Comparison of ENCODE assay signal across 10 cellular contexts in genomic region chr11:73985661-73986060, GRCh38. TPM values are rescaled to one million over a fixed set of nuclear protein-coding genes. Genes with fewer than 3 reads are reported as not detected.
A peak's percentile ranks its signal among the peaks of the same experiment; 100 is the strongest.
DNase-seq lines count a peak whose midpoint lies in the region; ATAC-seq and TF ChIP-seq lines count a peak whose summit lies in the region.
"Not testable (repeated sequence)": the region's sequence is repeated elsewhere in the genome, so short reads cannot be mapped to it uniquely, and the experiment has no call there.
"Had no signal": no experiment of that assay in that cellular context is flagged by ENCODE, and none has a peak within 500 bp of the region (broad histone marks: within the 10 kb centered on the region; RNA-seq: fewer than 3 reads in every experiment).

No MANE protein-coding gene starts in this region.

- H3K4me1 Mint-ChIP-seq in CD14-positive monocyte: peaks cover 29% of the 10 kb centered on the region
- peaks cover 20% of the 10 kb centered on the region for H3K4me1 Mint-ChIP-seq in activated CD4-positive, alpha-beta T cell treated with anti-CD3 and anti-CD28 coated beads, Interleukin-2, amount 10 ng/mL, durations not matched to agents 7 days and 5 days

- not testable (repeated sequence) for H3K4me3 Mint-ChIP-seq in CD14-positive monocyte; activated CD4-positive, alpha-beta T cell treated with anti-CD3 and anti-CD28 coated beads, Interleukin-2, amount 10 ng/mL, durations not matched to agents 7 days and 5 days

- peak; percentile 12 for DNase-seq in CD14-positive monocyte (ENCODE audit: low spot score)
- not testable (repeated sequence) for DNase-seq in activated CD4-positive, alpha-beta T cell treated with anti-CD3 and anti-CD28 coated beads, Interleukin-2, amount 10 ng/mL, durations not matched to agents 7 days and 5 days; activated naive CD4-positive, alpha-beta T cell treated with anti-CD3 and anti-CD28 coated beads, Interleukin-2, amount 50 U/mL, for 72 hours (ENCODE audit: low spot score in 2 of 2)
- DNase-seq in activated T-cell treated with anti-CD3 and anti-CD28 coated beads, Interleukin-2, amount 50 U/mL, for 48 hours: peak; percentile 16 to 18
- DNase-seq in cardiac septum (ENCODE audit: low spot score): peak; percentile 5
- DNase-seq in stimulated activated CD8-positive, alpha-beta memory T cell treated with anti-CD3 and anti-CD28 coated beads, Interleukin-4, amount 100 ng/mL, for 48 hours: peak; percentile 18

- H3K4me3 ChIP-seq in OCI-LY1 (ENCODE audit: low read depth, low read length, poor library complexity, severe bottlenecking): not testable (repeated sequence)

- ATAC-seq in activated naive CD4-positive, alpha-beta T cell treated with anti-CD3 and anti-CD28 coated beads, Interleukin-2, amount 50 U/mL, for 72 hours: not testable (repeated sequence)

- H3K27ac Mint-ChIP-seq in CD14-positive monocyte: not testable (repeated sequence)
- H3K27ac Mint-ChIP-seq in activated CD4-positive, alpha-beta T cell treated with anti-CD3 and anti-CD28 coated beads, Interleukin-2, amount 10 ng/mL, durations not matched to agents 7 days and 5 days: peak overlapping the region; percentile 62
- peak overlapping the region; percentile 88 to 100 for H3K27ac Mint-ChIP-seq in activated naive CD4-positive, alpha-beta T cell treated with anti-CD3 and anti-CD28 coated beads, Interleukin-2, amount 50 U/mL, for 72 hours

- not testable (repeated sequence) for H3K9me2 ChIP-seq in OCI-LY1 (ENCODE audit: low read depth, low read length)

- not testable (repeated sequence) for H3K9me3 Mint-ChIP-seq in CD14-positive monocyte; activated CD4-positive, alpha-beta T cell treated with anti-CD3 and anti-CD28 coated beads, Interleukin-2, amount 10 ng/mL, durations not matched to agents 7 days and 5 days; activated naive CD4-positive, alpha-beta T cell treated with anti-CD3 and anti-CD28 coated beads, Interleukin-2, amount 50 U/mL, for 72 hours

- not testable (repeated sequence) for H3K9me3 ChIP-seq in OCI-LY1 (ENCODE audit: low read length)

- not testable (repeated sequence) for H3K27me3 Mint-ChIP-seq in CD14-positive monocyte (ENCODE audit: low read depth in 3 of 3); activated CD4-positive, alpha-beta T cell treated with anti-CD3 and anti-CD28 coated beads, Interleukin-2, amount 10 ng/mL, durations not matched to agents 7 days and 5 days

- not testable (repeated sequence) for TF ChIP-seq CTCF in CD14-positive monocyte (IDR thresholded peaks at IDR 0.05); OCI-LY1 (IDR thresholded peaks at IDR 0.05; ENCODE audit: low read length)

- POLR2A ChIA-PET in activated CD4-positive, alpha-beta T cell treated with anti-CD3 and anti-CD28 coated beads, Interleukin-2, amount 10 ng/mL, durations not matched to agents 7 days and 5 days (lab: Charles Lee): not testable (repeated sequence)

- not testable (repeated sequence) for H3K4me2 ChIP-seq in OCI-LY1 (ENCODE audit: low read length)

- H3K9ac ChIP-seq in OCI-LY1 (ENCODE audit: low read length): not testable (repeated sequence)

- peaks cover 19% of the 10 kb centered on the region for H3K36me3 ChIP-seq in OCI-LY1 (ENCODE audit: insufficient read depth, low read length)

- H3K36me3 Mint-ChIP-seq in CD14-positive monocyte: peaks cover 8 to 18% of the 10 kb centered on the region in 2 donors
- peaks cover 19% of the 10 kb centered on the region for H3K36me3 Mint-ChIP-seq in activated CD4-positive, alpha-beta T cell treated with anti-CD3 and anti-CD28 coated beads, Interleukin-2, amount 10 ng/mL, durations not matched to agents 7 days and 5 days (ENCODE audit: low read depth)
- peaks cover 31% of the 10 kb centered on the region in 2 donors for H3K36me3 Mint-ChIP-seq in activated naive CD4-positive, alpha-beta T cell treated with anti-CD3 and anti-CD28 coated beads, Interleukin-2, amount 50 U/mL, for 72 hours

- H3K27ac ChIP-seq in OCI-LY1 (ENCODE audit: low read depth, low read length, poor library complexity, severe bottlenecking): peak overlapping the region; percentile 98

- not testable (repeated sequence) for H4K20me1 ChIP-seq in OCI-LY1 (ENCODE audit: insufficient read depth, low read length)

- intact Hi-C loops in CD14-positive monocyte (cut with micrococcal nuclease); cardiac septum (cut with DNase I): not testable (repeated sequence)

- not testable (repeated sequence) for H3K27me3 ChIP-seq in OCI-LY1 (ENCODE audit: insufficient read depth, low read length)

- H3K4me1 ChIP-seq in OCI-LY1 (ENCODE audit: insufficient read depth, low read length, severe bottlenecking): peaks cover 60% of the 10 kb centered on the region

- CTCF ChIA-PET in activated CD4-positive, alpha-beta T cell treated with anti-CD3 and anti-CD28 coated beads, Interleukin-2, amount 10 ng/mL, durations not matched to agents 7 days and 5 days (lab: Charles Lee): interaction anchor here (1.2 to 1.9 kb wide), 2 partner anchors 10 kb away, joined by 4 to 7 read pairs; no protein-coding TSS in a partner anchor

- H3F3A ChIP-seq in OCI-LY1 (ENCODE audit: insufficient read depth, low read length): peaks cover 14% of the 10 kb centered on the region

- H2AFZ ChIP-seq in OCI-LY1 (ENCODE audit: low read length): not testable (repeated sequence)

- peaks cover 13% of the 10 kb centered on the region for H3K79me2 ChIP-seq in OCI-LY1 (ENCODE audit: insufficient read depth, low read length)

RNA-seq across cellular contexts. Expression of gene UCP2, which starts 3.0 kb away (rescaled TPM):
- 100 to 1,000 TPM; 649 to 665 TPM for polyA plus RNA-seq in CD14-positive monocyte
- total RNA-seq in activated CD4-positive, alpha-beta T cell treated with anti-CD3 and anti-CD28 coated beads, Interleukin-2, amount 10 ng/mL, durations not matched to agents 7 days and 5 days: 100 to 1,000 TPM; 326 to 344 TPM
- total RNA-seq in activated naive CD4-positive, alpha-beta T cell treated with anti-CD3 and anti-CD28 coated beads, Interleukin-2, amount 50 U/mL, for 72 hours: 100 to 1,000 TPM; 271 to 326 TPM
- 12.0 TPM for total RNA-seq in cardiac septum

RNA-seq across cellular contexts. Expression of gene UCP3, which starts 23.2 kb away (rescaled TPM):
- not detected for polyA plus RNA-seq in CD14-positive monocyte
- total RNA-seq in activated CD4-positive, alpha-beta T cell treated with anti-CD3 and anti-CD28 coated beads, Interleukin-2, amount 10 ng/mL, durations not matched to agents 7 days and 5 days: 1 to 10 TPM; 2.5 to 3.2 TPM
- 1 to 10 TPM; 1.5 to 2.7 TPM for total RNA-seq in activated naive CD4-positive, alpha-beta T cell treated with anti-CD3 and anti-CD28 coated beads, Interleukin-2, amount 50 U/mL, for 72 hours
- 0.54 TPM for total RNA-seq in cardiac septum
- total RNA-seq: H4 had no signal

RNA-seq across cellular contexts. Expression of gene DNAJB13, which starts 34.8 kb away (rescaled TPM):
- not detected for polyA plus RNA-seq in CD14-positive monocyte
- under 1 TPM; 0.15 to 0.31 TPM for total RNA-seq in activated CD4-positive, alpha-beta T cell treated with anti-CD3 and anti-CD28 coated beads, Interleukin-2, amount 10 ng/mL, durations not matched to agents 7 days and 5 days
- total RNA-seq in activated naive CD4-positive, alpha-beta T cell treated with anti-CD3 and anti-CD28 coated beads, Interleukin-2, amount 50 U/mL, for 72 hours: under 1 TPM; 0.29 to 0.32 TPM
- not detected for total RNA-seq in cardiac septum
- total RNA-seq: Daoy, H4, Right ventricle myocardium inferior had no signal

Comparison
In these comparisons a context has a peak if more than half of its experiments do, and no peak if none do; other contexts are left out.
1. RNA of gene UCP2, which starts 3.0 kb away (total RNA-seq): 326 to 344 TPM in activated CD4-positive, alpha-beta T cell treated with anti-CD3 and anti-CD28 coated beads, Interleukin-2, amount 10 ng/mL, durations not matched to agents 7 days and 5 days and 271 to 326 TPM in activated naive CD4-positive, alpha-beta T cell treated with anti-CD3 and anti-CD28 coated beads, Interleukin-2, amount 50 U/mL, for 72 hours; 12.0 TPM in cardiac septum (single experiment); every median in the first group is over 10 times any median in the second.